In genomic region chr2:131048641-131049040, GRCh38 we compare ENCODE assay signal across 34 cellular contexts.
"Had no signal": no experiment of that assay in that cellular context is flagged by ENCODE, and none has a peak within 500 bp of the region (broad histone marks: within the 10 kb centered on the region; RNA-seq: fewer than 3 reads in every experiment).

No MANE protein-coding gene starts in this region.

- H3K27ac Mint-ChIP-seq: activated naive CD4-positive, alpha-beta T cell treated with anti-CD3 and anti-CD28 coated beads for 36 hours; activated T-helper 1 cell treated with anti-CD3 and anti-CD28 coated beads, Interleukin-12 subunit alpha, Interleukin-12 subunit beta, Interleukin-2, Interleukin-4 antibody, amounts not matched to agents 30 ng/mL and 10 ng/mL and 1 ng/mL, durations not matched to agents 14 hours and 24 hours and 36 hours; natural killer cell; stimulated activated naive CD8-positive, alpha-beta T cell treated with anti-CD3 and anti-CD28 coated beads, Interleukin-15, Interleukin-2, amounts not matched to agents 100 ng/mL and 50 ng/mL, for 24 hours; T-cell; T-helper 2 cell treated with Interferon-gamma antibody and Interleukin-4, amounts not matched to agents 5 μg/mL and 100 μg/mL, for 36 hours had no signal

- ATAC-seq: activated CD4-positive, CD25-positive, alpha-beta regulatory T cell treated with anti-CD3 and anti-CD28 coated beads, Interleukin-2, amount 50 U/mL, for 24 hours; left lobe of liver; natural killer cell; sciatic nerve; T-cell had no signal

- H3K27me3 ChIP-seq: esophagus squamous epithelium, heart right ventricle, neutrophil, vagina had no signal

- DNase-seq: activated CD4-positive, alpha-beta T cell treated with anti-CD3 and anti-CD28 coated beads for 48 hours; activated CD4-positive, alpha-beta T cell treated with anti-CD3 and anti-CD28 coated beads, Interleukin-2, amount 50 U/mL, for 48 hours; activated CD8-positive, alpha-beta memory T cell treated with anti-CD3 and anti-CD28 coated beads for 24 hours; activated CD8-positive, alpha-beta memory T cell treated with anti-CD3 and anti-CD28 coated beads, Interleukin-2, amount 50 U/mL, for 4 hours; activated effector memory CD4-positive, alpha-beta T cell treated with anti-CD3 and anti-CD28 coated beads, Interleukin-2, amount 50 U/mL, for 16 hours; activated naive CD4-positive, alpha-beta T cell treated with anti-CD3 and anti-CD28 coated beads for 36 hours; activated naive CD8-positive, alpha-beta T cell treated with anti-CD3 and anti-CD28 coated beads, Interleukin-2, amount 10 ng/mL, durations not matched to agents 7 days and 5 days; activated T-cell treated with anti-CD3 and anti-CD28 coated beads, Interleukin-2, amount 50 U/mL, for 1 hour; amniotic stem cell; dermis blood vessel endothelial cell; effector CD4-positive, alpha-beta T cell; esophagus squamous epithelium; foreskin melanocyte; heart right ventricle; kidney glomerular epithelial cell; mammary epithelial cell; natural killer cell; stimulated activated CD4-positive, alpha-beta T cell treated with anti-CD3 and anti-CD28 coated beads, Interleukin-12 subunit alpha, Interleukin-12 subunit beta, amount 100 ng/mL, for 4 hours; stimulated activated CD4-positive, alpha-beta T cell treated with anti-CD3 and anti-CD28 coated beads, Interleukin-4, amount 100 ng/mL, for 1 hour had no signal

- H3K27ac ChIP-seq: epithelial cell of prostate, esophagus squamous epithelium, heart right ventricle, neutrophil, skin epidermis, thoracic aorta, vagina had no signal

- FAIRE-seq: astrocyte, colon had no signal

- H3K9me3 Mint-ChIP-seq: activated naive CD4-positive, alpha-beta T cell treated with anti-CD3 and anti-CD28 coated beads for 36 hours; activated naive CD8-positive, alpha-beta T cell treated with anti-CD3 and anti-CD28 coated beads, Interleukin-2, amount 10 ng/mL, durations not matched to agents 7 days and 5 days; activated T-helper 1 cell treated with anti-CD3 and anti-CD28 coated beads, Interleukin-12 subunit alpha, Interleukin-12 subunit beta, Interleukin-2, Interleukin-4 antibody, amounts not matched to agents 30 ng/mL and 10 ng/mL and 1 ng/mL, durations not matched to agents 14 hours and 24 hours and 36 hours; natural killer cell; stimulated activated naive CD8-positive, alpha-beta T cell treated with anti-CD3 and anti-CD28 coated beads, Interleukin-15, Interleukin-2, amounts not matched to agents 100 ng/mL and 50 ng/mL, for 24 hours; T-cell; T-helper 2 cell treated with Interferon-gamma antibody and Interleukin-4, amounts not matched to agents 5 μg/mL and 100 μg/mL, for 36 hours; type B pancreatic cell had no signal

- H3K9me3 ChIP-seq: esophagus squamous epithelium, heart right ventricle, neutrophil, thoracic aorta, vagina had no signal

- H3K4me3 Mint-ChIP-seq: activated naive CD4-positive, alpha-beta T cell treated with anti-CD3 and anti-CD28 coated beads for 36 hours; activated naive CD8-positive, alpha-beta T cell treated with anti-CD3 and anti-CD28 coated beads, Interleukin-2, amount 10 ng/mL, durations not matched to agents 7 days and 5 days; activated T-helper 1 cell treated with anti-CD3 and anti-CD28 coated beads, Interleukin-12 subunit alpha, Interleukin-12 subunit beta, Interleukin-2, Interleukin-4 antibody, amounts not matched to agents 30 ng/mL and 10 ng/mL and 1 ng/mL, durations not matched to agents 14 hours and 24 hours and 36 hours; natural killer cell; stimulated activated naive CD8-positive, alpha-beta T cell treated with anti-CD3 and anti-CD28 coated beads, Interleukin-15, Interleukin-2, amounts not matched to agents 100 ng/mL and 50 ng/mL, for 24 hours; T-cell; T-helper 2 cell treated with Interferon-gamma antibody and Interleukin-4, amounts not matched to agents 5 μg/mL and 100 μg/mL, for 36 hours; type B pancreatic cell had no signal

- H3K27me3 Mint-ChIP-seq: activated naive CD8-positive, alpha-beta T cell treated with anti-CD3 and anti-CD28 coated beads, Interleukin-2, amount 10 ng/mL, durations not matched to agents 7 days and 5 days; stimulated activated naive CD8-positive, alpha-beta T cell treated with anti-CD3 and anti-CD28 coated beads, Interleukin-15, Interleukin-2, amounts not matched to agents 100 ng/mL and 50 ng/mL, for 24 hours; T-cell; type B pancreatic cell had no signal

- H3K4me3 ChIP-seq: esophagus squamous epithelium, heart right ventricle, skin epidermis, thoracic aorta, vagina had no signal

- H3K4me1 ChIP-seq: esophagus squamous epithelium, vagina had no signal
